Comparison of ENCODE assay signal across 8 cellular contexts in the genomic region with DNA sequence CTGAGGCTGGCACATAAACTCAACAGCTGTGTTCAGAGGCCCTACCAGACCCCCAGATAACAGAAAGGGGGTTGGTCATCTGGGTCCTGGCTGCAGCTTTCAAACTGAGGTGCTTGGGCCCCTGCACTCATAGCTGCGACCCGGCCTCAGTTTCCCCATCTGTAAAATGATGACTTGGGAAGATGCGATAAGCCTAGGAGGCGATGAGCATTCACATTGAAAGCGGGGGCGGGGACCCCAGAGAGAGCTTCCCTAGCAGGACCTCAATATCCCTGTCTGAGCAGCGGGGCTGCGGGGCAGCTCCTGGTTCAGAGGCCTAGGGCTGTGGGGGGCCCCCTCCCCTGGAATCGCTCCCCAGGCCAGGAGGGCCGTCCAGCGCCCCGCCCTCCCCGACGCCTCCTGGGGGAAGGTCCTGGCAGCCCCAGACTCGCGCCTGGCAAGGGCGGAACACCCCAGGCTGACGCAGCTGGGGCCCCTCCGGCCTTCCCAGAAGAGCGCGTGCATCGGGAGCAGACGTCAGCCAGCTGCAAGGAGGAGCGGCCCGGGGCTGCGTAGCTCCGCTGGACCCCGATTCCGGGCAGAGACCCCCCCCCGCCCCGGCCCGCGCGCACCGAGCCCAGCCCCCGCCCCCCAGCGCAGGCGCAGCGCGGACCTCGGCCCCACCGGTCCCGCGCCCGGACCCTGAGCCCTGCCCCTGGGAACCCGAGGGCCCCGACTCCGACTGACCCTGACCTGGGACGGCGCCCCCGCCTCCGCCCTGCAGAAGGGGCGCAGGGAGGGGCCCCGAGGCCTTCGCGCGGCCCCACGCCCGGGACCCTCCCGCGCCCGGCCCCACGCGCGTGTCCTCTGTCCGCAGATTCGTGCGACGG. TPM values are rescaled to one million over a fixed set of nuclear protein-coding genes. Genes with fewer than 3 reads are reported as not detected.
DNase-seq lines count a peak whose midpoint lies in the region; ATAC-seq and TF ChIP-seq lines count a peak whose summit lies in the region.

No MANE protein-coding gene starts in this region.

- H2BK120ac ChIP-seq in trophoblast cell (ENCODE audit: insufficient read depth, low read length, poor library complexity), result peak overlapping the region; percentile 65

- H3K18ac ChIP-seq in trophoblast cell (ENCODE audit: low read length), result peak overlapping the region; percentile 81

- peak overlapping the region; percentile 81 to 99 (median 97) for H3K27ac ChIP-seq in adrenal gland
- peak overlapping the region; percentile 78 to 99 (median 97) for H3K27ac ChIP-seq in heart right ventricle
- H3K27ac ChIP-seq in trophoblast cell (ENCODE audit: low read depth, low read length), result peak overlapping the region; percentile 83

- DNase-seq in NCI-H2081 (lab: John Stamatoyannopoulos, UW) (peak; percentile 35 to 50), NCI-H2081 treated with DMSO at 0.1 percent for 48 hours (lab: John Stamatoyannopoulos, UW) (no peak), HEK293T (ENCODE audit: extremely low spot score) (no peak), NCI-H446 (lab: John Stamatoyannopoulos, UW) (peak; percentile 34 to 71), adrenal gland (peak; percentile 78 to 89 (median 82)), heart right ventricle (peak; percentile 65 to 77), trophoblast cell (peak; percentile 68 to 69), OCI-M2 (lab: John Stamatoyannopoulos, UW; ENCODE audit: unreplicated experiment) (no peak)

- H3K9me3 ChIP-seq in adrenal gland (replicated peaks in 1 of 3) (no peaks in the 10 kb centered on the region), heart right ventricle (no peaks in the 10 kb centered on the region), trophoblast cell (ENCODE audit: insufficient read depth, low read depth, low read length) (peaks cover 4% of the 10 kb centered on the region)

- no peak overlapping the region for H3K23ac ChIP-seq in trophoblast cell (ENCODE audit: low read length)

- no peak for TF ChIP-seq POLR2A in adrenal gland (IDR thresholded peaks at IDR 0.05)

- CTCF ChIA-PET in HEK293T (lab: Yijun Ruan, JAX), result interaction anchor here (0.8 kb wide), 1 partner anchor 16 kb away, joined by 3 read pairs; the partner anchor contains the start of gene RNF126

- peaks cover 17% of the 10 kb centered on the region for H3K79me1 ChIP-seq in trophoblast cell (ENCODE audit: low read length)

- peak overlapping the region; percentile 79 for H3K14ac ChIP-seq in trophoblast cell (ENCODE audit: low read length)

- peak overlapping the region; percentile 81 for H4K91ac ChIP-seq in trophoblast cell (ENCODE audit: low read depth, low read length)

- intact Hi-C loops in adrenal gland (cut with DNase I) (no loop called here), heart right ventricle (cut with DNase I) (loop anchor here in 1 of 10 donors (2.0 kb wide), 1 partner anchor 17 kb away; the partner anchor contains the start of gene RNF126)

- H4K12ac ChIP-seq in trophoblast cell (ENCODE audit: low read depth, low read length), result peak overlapping the region; percentile 49

- peak overlapping the region; percentile 76 for H4K8ac ChIP-seq in trophoblast cell (ENCODE audit: low read depth, low read length)

- peak overlapping the region; percentile 15 for H2AK5ac ChIP-seq in trophoblast cell (ENCODE audit: low read length)

- H3K36me3 ChIP-seq in adrenal gland (replicated peaks in 1 of 2) (no peaks in the 10 kb centered on the region), heart right ventricle (peaks cover 0 to 13% (median 0%) of the 10 kb centered on the region in 9 donors), trophoblast cell (ENCODE audit: control insufficient read depth in 1 of 2, insufficient read depth in 2 of 2, low read length in 2 of 2) (no peaks in the 10 kb centered on the region)

- H3K4me2 ChIP-seq in trophoblast cell (ENCODE audit: low read length), result peak overlapping the region; percentile 97

- peak overlapping the region; percentile 35 for H2BK5ac ChIP-seq in trophoblast cell (ENCODE audit: low read depth, low read length, poor library complexity)

- peak in 7 of 8 donors; percentile 5 to 27 (median 18) for ATAC-seq in heart right ventricle

- POLR2A ChIA-PET in HEK293T (lab: Yijun Ruan, JAX), result interaction anchor here (0.7 to 1.9 kb wide), 6 partner anchors 9 to 40 kb away, joined by 3 to 9 read pairs (median 5); partner anchors contain the start of gene RNF126

- H3K27me3 ChIP-seq in adrenal gland (no peaks in the 10 kb centered on the region), heart right ventricle (peaks cover 0 to 28% (median 0%) of the 10 kb centered on the region in 7 donors), trophoblast cell (ENCODE audit: insufficient read depth, low read length) (no peaks in the 10 kb centered on the region)

- WGBS in adrenal gland, 4 donors, result 4 to 25% (median 6%) methylated on average over 3 to 69 of the region's 69 CpGs
- WGBS in heart right ventricle, 2 donors, result 6 to 9% methylated on average over 53 to 62 of the region's 69 CpGs
- no CpG with 5 or more reads among the region's 69 CpGs for WGBS in trophoblast cell (ENCODE audit: extremely low coverage, insufficient coverage, insufficient read length)

- H3K4ac ChIP-seq in trophoblast cell (ENCODE audit: low read depth, low read length), result peak overlapping the region; percentile 44

- no peak overlapping the region for H2BK12ac ChIP-seq in trophoblast cell (ENCODE audit: low read length)

- H3K9ac ChIP-seq in trophoblast cell (ENCODE audit: low read length), result peak overlapping the region; percentile 97

- H3K4me1 ChIP-seq in adrenal gland (replicated peaks in 1 of 2) (peaks cover 30 to 40% of the 10 kb centered on the region in 2 donors), heart right ventricle (peaks cover 10 to 51% (median 35%) of the 10 kb centered on the region in 9 donors), trophoblast cell (ENCODE audit: control insufficient read depth in 1 of 2, insufficient read depth in 2 of 2, low read length in 2 of 2) (peaks cover 13 to 25% of the 10 kb centered on the region in 2 experiments)

- TF ChIP-seq CTCF in adrenal gland (IDR thresholded peaks at IDR 0.05) (peak in 1 of 6 experiments; percentile 10), heart right ventricle (IDR thresholded peaks at IDR 0.05) (no peak)

- H2AFZ ChIP-seq in trophoblast cell (ENCODE audit: insufficient read depth, low read length, poor library complexity), result peak overlapping the region; percentile 58

- H3K79me2 ChIP-seq in trophoblast cell (ENCODE audit: control insufficient read depth, insufficient read depth, low read length, poor library complexity), result peaks cover 10% of the 10 kb centered on the region

- H3K4me3 ChIP-seq in adrenal gland (peak overlapping the region in 3 of 4 donors; percentile 38 to 89 (median 62)), heart right ventricle (peak overlapping the region; percentile 49 to 87 (median 76)), trophoblast cell (ENCODE audit: low read depth, low read length) (peak overlapping the region; percentile 92)

TF ChIP-seq in HEK293T, 16 proteins besides CTCF, POLR2A, EP300 and RAD21:
- TF ChIP-seq FOXK2 (IDR thresholded peaks at IDR 0.05) (no peak), FOXM1 (IDR thresholded peaks at IDR 0.05; ENCODE audit: borderline replicate concordance) (0 out of 2 replicates have a peak, but pooled peaks have one; percentile 13)

RNA-seq across cellular contexts. Expression of gene FSTL3, which starts 3.5 kb away (rescaled TPM):
- 100 to 1,000 TPM in 7 of 8 donors, 10 to 100 TPM in 1; 87.4 to 464 (median 176) TPM for total RNA-seq in adrenal gland
- 100 to 1,000 TPM; 119 to 405 (median 225) TPM for polyA plus RNA-seq in adrenal gland
- 100 to 1,000 TPM in 3 of 10 donors, 10 to 100 TPM in 7; 33.4 to 153 (median 77.3) TPM for total RNA-seq in heart right ventricle
- polyA plus RNA-seq in heart right ventricle, result 100 to 1,000 TPM; 118 to 279 TPM
- polyA plus RNA-seq in trophoblast cell (2013), result 15.0 and 16.0 TPM in 2 replicates

RNA-seq across cellular contexts. Expression of gene PRSS57, which starts 15.6 kb away (rescaled TPM):
- total RNA-seq in adrenal gland (under 1 TPM in 1 of 8 donors, not detected in 7; 0.51 TPM), heart right ventricle (not detected)
- polyA plus RNA-seq in adrenal gland (under 1 TPM in 1 of 3 donors, not detected in 2; 0.13 TPM), heart right ventricle (under 1 TPM in 1 of 2 donors, not detected in 1; 0.06 TPM)
- 0.04 TPM in 1 of 2 replicates, not detected in the other for polyA plus RNA-seq in trophoblast cell (2013)

RNA-seq across cellular contexts. Expression of gene RNF126, which starts 16.6 kb away (rescaled TPM):
- total RNA-seq in adrenal gland (10 to 100 TPM; 28.4 to 76.4 (median 43.1) TPM), heart right ventricle (10 to 100 TPM; 20.3 to 43.6 (median 22.5) TPM)
- polyA plus RNA-seq in adrenal gland (10 to 100 TPM in 2 of 3 donors, 1 to 10 TPM in 1; 9.3 to 53.5 (median 51.6) TPM), heart right ventricle (10 to 100 TPM; 27.1 to 46.1 TPM)
- polyA plus RNA-seq in trophoblast cell (2013), result 70.7 and 73.5 TPM in 2 replicates

RNA-seq across cellular contexts. Expression of gene PALM, which starts 29.1 kb away (rescaled TPM):
- total RNA-seq in adrenal gland (10 to 100 TPM; 27.2 to 63.3 (median 50.8) TPM), heart right ventricle (10 to 100 TPM; 12.5 to 33.0 (median 17.7) TPM)
- polyA plus RNA-seq in adrenal gland (10 to 100 TPM in 2 of 3 donors, 1 to 10 TPM in 1; 3.9 to 72.2 (median 49.7) TPM), heart right ventricle (10 to 100 TPM; 18.9 to 36.7 TPM)
- 11.3 and 12.7 TPM in 2 replicates for polyA plus RNA-seq in trophoblast cell (2013)

RNA-seq across cellular contexts. Expression of gene FGF22, which starts 40.0 kb away (rescaled TPM):
- total RNA-seq in adrenal gland (under 1 TPM in 4 of 8 donors, not detected in 4; 0.14 to 0.32 (median 0.29) TPM), heart right ventricle (under 1 TPM in 5 of 10 donors, not detected in 5; 0.20 to 0.36 (median 0.30) TPM)
- polyA plus RNA-seq in adrenal gland (1 to 10 TPM in 1 of 3 donors, under 1 TPM in 1, not detected in 1; 0.51 to 1.2 TPM), heart right ventricle (under 1 TPM; 0.16 to 0.44 TPM)
- polyA plus RNA-seq in trophoblast cell (2013), result 0.47 and 0.48 TPM in 2 replicates

Comparison
In these comparisons a context has a peak if more than half of its experiments do, and no peak if none do; other contexts are left out.
1. DNase-seq: peak in NCI-H2081 (2 of 2), NCI-H446 (2 of 2), adrenal gland (7 of 7), heart right ventricle (2 of 2) and trophoblast cell (2 of 2); none in NCI-H2081 treated with DMSO at 0.1 percent for 48 hours (single experiment), HEK293T (single experiment) and OCI-M2 (single experiment).
2. Peak in every context shown above with its lines, with median percentiles within 50 percentile points of each other: H3K27ac ChIP-seq and H3K4me3 ChIP-seq.